8 cellular contexts compared by ENCODE assay signal in the genomic region with DNA sequence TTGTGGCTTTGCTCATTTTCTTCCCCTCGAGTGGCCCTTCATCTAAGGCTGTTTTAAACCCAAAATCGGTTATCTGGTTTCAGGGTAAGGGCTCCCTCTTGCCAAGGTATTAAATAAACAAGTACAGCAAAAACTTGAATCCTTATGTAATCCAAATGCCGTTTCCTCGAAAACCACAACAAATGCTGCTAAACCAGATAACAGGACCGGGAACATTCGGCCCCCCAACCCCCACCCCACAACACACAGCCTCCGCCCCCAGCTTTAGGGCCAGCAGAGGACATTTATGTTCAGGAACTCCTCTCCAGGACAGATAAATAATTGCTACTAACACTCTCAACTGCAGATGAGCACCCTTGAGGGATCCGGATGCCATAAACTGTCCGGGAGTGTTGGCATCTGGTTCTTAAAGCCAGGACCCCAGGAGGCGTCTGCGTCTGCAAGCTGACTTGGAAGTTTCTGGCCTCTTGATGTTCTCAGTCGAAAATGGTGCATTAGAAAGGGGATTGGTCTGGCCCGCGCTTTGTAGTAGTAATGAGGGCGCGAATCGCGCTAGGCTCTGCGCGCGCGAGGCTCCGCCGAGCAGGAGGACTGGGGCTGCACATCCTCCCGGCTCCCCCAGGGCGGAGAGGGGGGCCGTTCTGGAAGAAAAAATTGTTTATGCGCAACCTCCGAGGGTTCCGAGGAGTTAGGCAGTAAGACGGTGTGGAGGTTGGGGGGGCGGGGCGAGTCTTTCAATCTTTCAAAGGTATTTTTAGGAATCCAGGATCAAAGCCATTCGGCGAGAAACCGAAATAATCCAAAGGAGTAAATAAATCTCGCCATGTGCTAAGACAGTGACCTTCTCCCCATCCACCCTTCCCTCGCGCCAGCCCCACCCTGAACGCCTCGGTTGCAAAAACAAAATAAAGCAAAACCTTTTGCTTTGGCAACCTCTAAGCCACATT.
A peak's percentile ranks its signal among the peaks of the same experiment; 100 is the strongest.
DNase-seq lines count a peak whose midpoint lies in the region; ATAC-seq and TF ChIP-seq lines count a peak whose summit lies in the region.

No MANE protein-coding gene starts in this region.

- no peak for ATAC-seq in HG03354 (IDR thresholded peaks at IDR 0.05; ENCODE audit: poor library complexity, severe bottlenecking, unreplicated experiment)
- no peak for ATAC-seq in HG02588 (IDR thresholded peaks at IDR 0.05; ENCODE audit: unreplicated experiment)

- peak; percentile 56 for DNase-seq in AG10803 (ENCODE audit: low read depth)
- DNase-seq in HEK293T (ENCODE audit: extremely low spot score): peak; percentile 49
- DNase-seq in NCI-H82 (lab: John Stamatoyannopoulos, UW): peak; percentile 88
- peak; percentile 27 for DNase-seq in activated effector memory CD4-positive, alpha-beta T cell treated with Interleukin-2 at 50 U/mL for 16 hours
- peak; percentile 49 for DNase-seq in glomerular visceral epithelial cell (ENCODE audit: extremely low spot score)

- H3K4me1 ChIP-seq in neuron (ENCODE audit: insufficient read depth, low read length): peaks cover 32% of the 10 kb centered on the region

- peak overlapping the region; percentile 60 for H3K4me3 ChIP-seq in AG10803 (ENCODE audit: low read length)
- peak overlapping the region; percentile 73 for H3K4me3 ChIP-seq in neuron (ENCODE audit: low read length)

- H3K9me3 ChIP-seq in neuron (ENCODE audit: low read length): peaks cover 11% of the 10 kb centered on the region

- TF ChIP-seq CTCF in AG10803 (conservative IDR thresholded peaks at IDR 0.05; ENCODE audit: low read length): no peak; the same call in 1 of the 2 replicates

- CTCF ChIA-PET in HEK293T (lab: Yijun Ruan, JAX): interaction anchor here (0.7 kb wide), 1 partner anchor 15 kb away, joined by 4 read pairs; no protein-coding TSS in a partner anchor

- H2AFZ ChIP-seq in neuron (ENCODE audit: low read depth, low read length): peak overlapping the region; percentile 65

- H3K27me3 ChIP-seq in neuron (ENCODE audit: insufficient read depth, low read length): no peaks in the 10 kb centered on the region

- POLR2A ChIA-PET in HEK293T (lab: Yijun Ruan, JAX): interaction anchor here (0.9 to 1.3 kb wide), 4 partner anchors 16 to 94 kb away, joined by 3 to 5 read pairs (median 4); no protein-coding TSS in a partner anchor

- no peaks in the 10 kb centered on the region for H3K36me3 ChIP-seq in neuron (ENCODE audit: insufficient read depth, low read length)

TF ChIP-seq in HEK293T, 16 proteins besides CTCF, POLR2A, EP300 and RAD21:
- TF ChIP-seq L3MBTL2 (conservative IDR thresholded peaks at IDR 0.05): peak; percentile 81
- TF ChIP-seq LEF1 (IDR thresholded peaks at IDR 0.05; ENCODE audit: borderline replicate concordance): no peak

Comparison
In these comparisons a context has a peak if more than half of its experiments do, and no peak if none do; other contexts are left out.
1. DNase-seq: peak in every context shown above with its lines; median percentile 88 in NCI-H82; 56 in AG10803; 49 in HEK293T; 49 in glomerular visceral epithelial cell; 27 in activated effector memory CD4-positive, alpha-beta T cell treated with Interleukin-2 at 50 U/mL for 16 hours.